8 cellular contexts compared by ENCODE assay signal in genomic region chr3:179807588-179807987, GRCh38.
"Had no signal": no experiment of that assay in that cellular context is flagged by ENCODE, and none has a peak within 500 bp of the region (broad histone marks: within the 10 kb centered on the region; RNA-seq: fewer than 3 reads in every experiment).

No MANE protein-coding gene starts in this region.

- H3K4me3 ChIP-seq: GM12878 had no signal

- DNase-seq: GDM1, GF-D8 had no signal

- FAIRE-seq: G401.6, GM12878, GM12891, GM12892, GM18507, GM19239 had no signal

- ATAC-seq: GM12878 had no signal
